ENCODE assay signal across 23 cellular contexts in genomic region chr4:173934933-173935620, GRCh38.
DNase-seq lines count a peak whose midpoint lies in the region; ATAC-seq and TF ChIP-seq lines count a peak whose summit lies in the region.
"Had no signal": no experiment of that assay in that cellular context is flagged by ENCODE, and none has a peak within 500 bp of the region (broad histone marks: within the 10 kb centered on the region; RNA-seq: fewer than 3 reads in every experiment).

No MANE protein-coding gene starts in this region.

- no peak overlapping the region for H3K4me3 Mint-ChIP-seq in GM23338
- H3K4me3 Mint-ChIP-seq: activated T-helper 17 cell treated with anti-CD3 and anti-CD28 coated beads, Interleukin-2, amount 50 U/mL, for 72 hours; CD14-positive monocyte; naive B cell; WTC11 had no signal

- ATAC-seq in GM23338 = no peak
- ATAC-seq in gastroesophageal sphincter = no peak
- ATAC-seq: activated naive CD4-positive, alpha-beta T cell treated with anti-CD3 and anti-CD28 coated beads, Interleukin-2, amount 50 U/mL, for 72 hours; activated T-helper 17 cell treated with anti-CD3 and anti-CD28 coated beads, Interleukin-2, amount 50 U/mL, for 72 hours; gastrocnemius medialis; WTC11 had no signal

- H3K27me3 ChIP-seq in GM23338 (ENCODE audit: insufficient read depth) (no peaks in the 10 kb centered on the region), SK-N-SH (ENCODE audit: insufficient read depth) (no peaks in the 10 kb centered on the region), gastroesophageal sphincter (no peaks in the 10 kb centered on the region), rectal smooth muscle tissue (ENCODE audit: control insufficient read depth, insufficient read depth, low read length) (no peaks in the 10 kb centered on the region), A673 (replicated peaks; ENCODE audit: insufficient read depth, low read depth, low read length, poor library complexity) (no peaks in the 10 kb centered on the region)
- H3K27me3 ChIP-seq: ascending aorta, gastrocnemius medialis, Peyer's patch, SJCRH30 had no signal

- no peaks in the 10 kb centered on the region for H3K27me3 Mint-ChIP-seq in GM23338 (ENCODE audit: insufficient read depth, low read depth, poor library complexity)

- no peaks in the 10 kb centered on the region for H4K20me1 ChIP-seq in GM23338 (replicated peaks; ENCODE audit: insufficient read depth)
- H4K20me1 ChIP-seq in SK-N-SH (ENCODE audit: insufficient read depth) = no peaks in the 10 kb centered on the region

- WGBS in SK-N-SH (ENCODE audit: low lambda C conversion rate) = 25% methylated on average over 5 of the region's 5 CpGs
- 13 to 26% methylated on average over 5 of the region's 5 CpGs for WGBS in gastroesophageal sphincter (ENCODE audit: low coverage in 1 of 2), 2 donors

- no peak overlapping the region for H3K27ac Mint-ChIP-seq in GM23338
- H3K27ac Mint-ChIP-seq: activated naive CD4-positive, alpha-beta T cell treated with anti-CD3 and anti-CD28 coated beads, Interleukin-2, amount 50 U/mL, for 72 hours; activated T-helper 17 cell treated with anti-CD3 and anti-CD28 coated beads, Interleukin-2, amount 50 U/mL, for 72 hours; CD14-positive monocyte; naive B cell; WTC11 had no signal

- no peaks in the 10 kb centered on the region for H3K9me3 Mint-ChIP-seq in GM23338
- H3K9me3 Mint-ChIP-seq: activated naive CD4-positive, alpha-beta T cell treated with anti-CD3 and anti-CD28 coated beads, Interleukin-2, amount 50 U/mL, for 72 hours; activated T-helper 17 cell treated with anti-CD3 and anti-CD28 coated beads, Interleukin-2, amount 50 U/mL, for 72 hours; naive B cell; WTC11 had no signal

- no peaks in the 10 kb centered on the region for H3K9me2 ChIP-seq in GM23338 (ENCODE audit: insufficient read depth)
- no peaks in the 10 kb centered on the region for H3K9me2 ChIP-seq in SK-N-SH

- BruUV-seq in A673 (replicated peaks; lab: Mats Ljungman, UMichigan) = no TSS peak

- H2AFZ ChIP-seq in GM23338 (peak overlapping the region; percentile 80; the same call in 1 of the 2 replicates), SK-N-SH (ENCODE audit: low read depth) (peak overlapping the region; percentile 67)

- H3K4me1 ChIP-seq in GM23338 (ENCODE audit: insufficient read depth) (peaks cover 15% of the 10 kb centered on the region), SK-N-SH (ENCODE audit: control insufficient read depth in 1 of 2, insufficient read depth in 2 of 2, low read depth in 1 of 2, low read length in 1 of 2) (peaks cover 27 to 70% of the 10 kb centered on the region in 2 experiments; a peak in 3 of 4 replicates), gastroesophageal sphincter (peaks cover 3 to 47% (median 12%) of the 10 kb centered on the region in 3 donors), rectal smooth muscle tissue (ENCODE audit: control insufficient read depth, insufficient read depth, low read length) (peaks cover 29% of the 10 kb centered on the region), A673 (ENCODE audit: insufficient read depth, low read length, poor library complexity, severe bottlenecking) (no peaks in the 10 kb centered on the region)
- H3K4me1 ChIP-seq: gastrocnemius medialis, Peyer's patch, SJCRH30 had no signal

- H3K9ac ChIP-seq in SK-N-SH (no peak overlapping the region), rectal smooth muscle tissue (ENCODE audit: low read length) (no peak overlapping the region)

- no peaks in the 10 kb centered on the region for H3K79me2 ChIP-seq in GM23338 (replicated peaks; ENCODE audit: insufficient read depth)
- H3K79me2 ChIP-seq in SK-N-SH (ENCODE audit: insufficient read depth) = no peaks in the 10 kb centered on the region

- POLR2A ChIA-PET in SK-N-SH (lab: Yijun Ruan, JAX) (interaction anchor here (0.8 to 2.3 kb wide), 9 partner anchors 56 to 424 kb away, joined by 3 to 12 read pairs (median 4); partner anchors contain the start of gene HAND2), A673 (lab: Charles Lee; ENCODE audit: low non-redundant PET) (no interaction called here)

- no peak for TF ChIP-seq CTCF in GM23338 (conservative IDR thresholded peaks at IDR 0.05; ENCODE audit: low read depth in 2 of 2)
- no peak for TF ChIP-seq CTCF in SK-N-SH (IDR thresholded peaks at IDR 0.05)
- TF ChIP-seq CTCF in gastroesophageal sphincter (IDR thresholded peaks at IDR 0.05) = no peak
- no peak for TF ChIP-seq CTCF in coronary artery (IDR thresholded peaks at IDR 0.05)
- TF ChIP-seq CTCF in A673 (conservative IDR thresholded peaks at IDR 0.05; ENCODE audit: low read depth, low read length) = no peak

- H3F3A ChIP-seq in GM23338 (replicated peaks; ENCODE audit: low read depth) = no peaks in the 10 kb centered on the region
- H3F3A ChIP-seq in SK-N-SH (replicated peaks; ENCODE audit: insufficient read depth) = peaks cover 4% of the 10 kb centered on the region

- H3K4me1 Mint-ChIP-seq in GM23338 = peaks cover 16% of the 10 kb centered on the region
- H3K4me1 Mint-ChIP-seq: activated T-helper 17 cell treated with anti-CD3 and anti-CD28 coated beads, Interleukin-2, amount 50 U/mL, for 72 hours; CD14-positive monocyte; naive B cell had no signal

- TF ChIP-seq EP300 in SK-N-SH (IDR thresholded peaks at IDR 0.05; ENCODE audit: borderline replicate concordance in 1 of 2, low read depth in 1 of 2, low read length in 1 of 2) (peak in 1 of 2 experiments; percentile 87; a peak in 2 of 4 replicates), gastroesophageal sphincter (IDR thresholded peaks at IDR 0.05) (no peak)

- no peaks in the 10 kb centered on the region for H3K36me3 ChIP-seq in GM23338 (ENCODE audit: insufficient read depth)
- no peaks in the 10 kb centered on the region for H3K36me3 ChIP-seq in SK-N-SH (replicated peaks in 1 of 2; ENCODE audit: control insufficient read depth in 1 of 2, insufficient read depth in 2 of 2, low read length in 1 of 2)
- no peaks in the 10 kb centered on the region for H3K36me3 ChIP-seq in gastroesophageal sphincter
- H3K36me3 ChIP-seq in rectal smooth muscle tissue (ENCODE audit: control insufficient read depth, insufficient read depth, low read length) = no peaks in the 10 kb centered on the region
- H3K36me3 ChIP-seq in A673 (ENCODE audit: insufficient read depth, low read length, poor library complexity, severe bottlenecking) = no peaks in the 10 kb centered on the region
- H3K36me3 ChIP-seq: ascending aorta, gastrocnemius medialis, Peyer's patch, SJCRH30 had no signal

- H3K4me2 ChIP-seq in GM23338 (no peak overlapping the region), SK-N-SH (no peak overlapping the region)

- H3K27ac ChIP-seq in GM23338 (ENCODE audit: low read depth) = no peak overlapping the region
- H3K27ac ChIP-seq in SK-N-SH (ENCODE audit: low read depth in 2 of 2, low read length in 1 of 2) = peak overlapping the region in 1 of 2 experiments; percentile 100; a peak in 2 of 4 replicates
- H3K27ac ChIP-seq in gastroesophageal sphincter = peak overlapping the region; percentile 74 to 79 (median 76)
- peak overlapping the region; percentile 72 for H3K27ac ChIP-seq in rectal smooth muscle tissue (ENCODE audit: low read depth, low read length)
- no peak overlapping the region for H3K27ac ChIP-seq in coronary artery
- no peak overlapping the region for H3K27ac ChIP-seq in A673 (ENCODE audit: low read depth, low read length, poor library complexity, severe bottlenecking)
- H3K27ac ChIP-seq: ascending aorta, gastrocnemius medialis, SJCRH30 had no signal

- H3K9me3 ChIP-seq in SK-N-SH (no peaks in the 10 kb centered on the region), gastroesophageal sphincter (no peaks in the 10 kb centered on the region), A673 (ENCODE audit: low read depth, low read length, poor library complexity, severe bottlenecking) (no peaks in the 10 kb centered on the region)
- H3K9me3 ChIP-seq: ascending aorta, gastrocnemius medialis, Peyer's patch, SJCRH30 had no signal

- no peaks in the 10 kb centered on the region for H3K36me3 Mint-ChIP-seq in GM23338 (ENCODE audit: low read depth)
- H3K36me3 Mint-ChIP-seq: activated naive CD4-positive, alpha-beta T cell treated with anti-CD3 and anti-CD28 coated beads, Interleukin-2, amount 50 U/mL, for 72 hours; CD14-positive monocyte; naive B cell; WTC11 had no signal

- H3K4me3 ChIP-seq in GM23338 = no peak overlapping the region
- H3K4me3 ChIP-seq in SK-N-SH (ENCODE audit: low read depth in 2 of 2, low read length in 1 of 2) = no peak overlapping the region
- H3K4me3 ChIP-seq in gastroesophageal sphincter = no peak overlapping the region
- no peak overlapping the region for H3K4me3 ChIP-seq in rectal smooth muscle tissue (ENCODE audit: low read length)
- H3K4me3 ChIP-seq in coronary artery = no peak overlapping the region
- H3K4me3 ChIP-seq in A673 (ENCODE audit: low read depth, low read length, poor library complexity, severe bottlenecking) = no peak overlapping the region
- H3K4me3 ChIP-seq: ascending aorta, gastrocnemius medialis, Peyer's patch, SJCRH30 had no signal

- no peak for DNase-seq in GM23338 (ENCODE audit: low spot score)
- peak; percentile 32 for DNase-seq in SK-N-SH
- DNase-seq in coronary artery (ENCODE audit: low spot score) = no peak
- DNase-seq in GM19238 (ENCODE audit: insufficient read length, low spot score) = no peak
- DNase-seq in A673 (ENCODE audit: low spot score) = no peak
- DNase-seq: activated CD4-positive, alpha-beta T cell treated with anti-CD3 and anti-CD28 coated beads, Interleukin-2, amount 50 U/mL, for 4 hours; gastrocnemius medialis; naive B cell; NCI-H1694 treated with DMSO at 0.1 percent for 48 hours; NCI-H2171 treated with DMSO at 0.1 percent for 48 hours; NCI-H526; occipital lobe; Peyer's patch; SJCRH30; small intestine; stimulated activated CD4-positive, alpha-beta T cell treated with anti-CD3 and anti-CD28 coated beads, Interleukin-2, amount 100 ng/mL, for 24 hours had no signal

- intact Hi-C loops in A673 (cut with micrococcal nuclease; ENCODE audit: unreplicated experiment) = no loop called here

- TF ChIP-seq RAD21 in SK-N-SH (IDR thresholded peaks at IDR 0.05; ENCODE audit: low read length) = peak; percentile 2; the same call in 1 of the 2 replicates

- TF ChIP-seq POLR2A in gastroesophageal sphincter (IDR thresholded peaks at IDR 0.05) = no peak

- CTCF ChIA-PET in SK-N-SH (lab: Yijun Ruan, JAX) (interaction anchor here (0.5 to 2.1 kb wide), 3 partner anchors 56 to 427 kb away, joined by 3 to 11 read pairs (median 3); partner anchors contain the start of gene HAND2), A673 (lab: Charles Lee) (no interaction called here)

TF ChIP-seq in GM23338, 12 proteins besides CTCF, POLR2A, EP300 and RAD21 (continues in another document):
- no peak for TF ChIP-seq NANOG (IDR thresholded peaks at IDR 0.05; ENCODE audit: borderline replicate concordance)
- TF ChIP-seq EZH2phosphoT487 (IDR thresholded peaks at IDR 0.05; ENCODE audit: unreplicated experiment) = no peak
- no peak for TF ChIP-seq ZNF114 (CRISPR knock-in tag; IDR thresholded peaks at IDR 0.05)
- TF ChIP-seq JUNB (IDR thresholded peaks at IDR 0.05; ENCODE audit: unreplicated experiment) = no peak
- no peak for TF ChIP-seq CREB1 (CRISPR knock-in tag; IDR thresholded peaks at IDR 0.05; ENCODE audit: low read depth)

TF ChIP-seq in SK-N-SH, 30 proteins besides CTCF, POLR2A, EP300 and RAD21 (continues in another document):
- peak; percentile 89 for TF ChIP-seq GATA2 (CRISPR knock-in tag; IDR thresholded peaks at IDR 0.05)
- peak; percentile 32 for TF ChIP-seq CHD2 (IDR thresholded peaks at IDR 0.05; ENCODE audit: low read length, partially characterized antibody)
- TF ChIP-seq TEAD4 (IDR thresholded peaks at IDR 0.05; ENCODE audit: borderline replicate concordance, insufficient read depth) = no peak
- TF ChIP-seq ELF1 (IDR thresholded peaks at IDR 0.05) = no peak

Comparison
In these comparisons a context has a peak if more than half of its experiments do, and no peak if none do; other contexts are left out.
1. H3K27ac ChIP-seq: peak in gastroesophageal sphincter (4 of 4) and rectal smooth muscle tissue (single experiment); none in GM23338 (single experiment), coronary artery (0 of 2) and A673 (single experiment).